Comparison of ENCODE assay signal across 9 cellular contexts in the genomic region with DNA sequence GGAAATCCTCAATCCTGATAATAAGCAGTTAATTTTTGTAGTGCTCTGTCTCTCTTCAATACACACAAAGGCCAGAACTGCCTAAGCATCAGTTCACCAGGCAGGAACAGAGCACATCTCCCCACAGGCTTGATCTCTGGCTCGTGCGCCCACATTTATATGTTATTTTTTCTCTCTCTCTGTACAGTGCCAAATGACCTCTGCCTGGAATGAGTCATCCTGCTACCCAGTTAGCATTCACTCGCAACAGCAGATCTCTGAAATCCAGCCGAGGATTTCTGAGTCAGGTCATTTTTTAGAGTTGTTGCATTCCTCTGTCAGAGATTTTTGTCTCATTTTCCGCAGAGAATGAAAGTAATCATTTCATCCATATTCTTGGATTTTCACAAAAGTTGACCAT.
DNase-seq lines count a peak whose midpoint lies in the region; ATAC-seq and TF ChIP-seq lines count a peak whose summit lies in the region.
"Had no signal": no experiment of that assay in that cellular context is flagged by ENCODE, and none has a peak within 500 bp of the region (broad histone marks: within the 10 kb centered on the region; RNA-seq: fewer than 3 reads in every experiment).

No MANE protein-coding gene starts in this region.

- intact Hi-C loops in posterior cingulate gyrus (cut with DNase I), result no loop called here

- no peak for TF ChIP-seq CTCF in omental fat pad (IDR thresholded peaks at IDR 0.05)

- DNase-seq in Ammon's horn (ENCODE audit: low spot score) (peak; percentile 15), RKO (ENCODE audit: low spot score) (peak; percentile 81), fibroblast of peridontal ligament (ENCODE audit: extremely low read depth) (peak; percentile 98), omental fat pad (ENCODE audit: low spot score) (no peak), NCI-H2029 (lab: John Stamatoyannopoulos, UW) (no peak), NCI-H345 (lab: John Stamatoyannopoulos, UW) (no peak), T-helper 1 cell (no peak), posterior cingulate gyrus (no peak)
- DNase-seq: effector memory CD4-positive, alpha-beta T cell had no signal

- ATAC-seq in omental fat pad (ENCODE audit: low FRiP score), result peak; percentile 97

Comparison
In these comparisons a context has a peak if more than half of its experiments do, and no peak if none do; other contexts are left out.
1. DNase-seq: peak in Ammon's horn (single experiment), RKO (single experiment) and fibroblast of peridontal ligament (single experiment); none in omental fat pad (single experiment), NCI-H2029 (single experiment), NCI-H345 (single experiment), T-helper 1 cell (0 of 5) and posterior cingulate gyrus (0 of 10).